ENCODE assay signal across 2 cellular contexts in the genomic region with DNA sequence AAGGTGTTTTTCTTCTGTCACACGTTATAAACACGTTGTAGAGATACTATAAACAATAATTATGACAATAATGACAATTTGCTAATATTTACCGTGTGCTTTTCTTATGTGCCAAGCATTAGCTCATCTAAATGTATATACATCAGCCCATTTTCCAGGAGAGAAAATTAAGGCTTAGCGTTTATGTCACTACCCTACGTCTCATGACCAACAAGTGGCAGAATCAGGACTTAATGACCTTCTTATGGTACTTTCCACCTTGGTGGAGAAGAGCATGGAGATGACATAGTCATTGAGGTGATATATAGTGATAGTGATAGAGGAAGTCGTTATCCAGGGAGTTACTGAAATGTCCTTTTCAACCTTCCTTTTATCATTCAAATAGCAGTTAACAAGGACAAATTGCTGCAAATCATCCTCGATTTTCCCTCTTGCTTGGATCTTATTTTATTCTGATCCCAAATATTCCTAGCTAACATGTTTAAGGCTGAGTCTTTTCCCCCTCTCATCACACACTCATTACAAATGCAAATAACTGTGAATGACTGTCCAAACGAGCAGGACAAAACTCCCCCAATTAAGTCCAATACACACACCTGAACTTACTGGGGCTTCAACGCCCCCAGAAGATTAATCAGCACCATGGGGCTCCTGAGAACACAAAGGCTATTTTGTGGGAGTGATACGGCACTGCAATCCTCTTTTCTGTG.
A peak's percentile ranks its signal among the peaks of the same experiment; 100 is the strongest.
TF ChIP-seq lines count a peak whose summit lies in the region.

No MANE protein-coding gene starts in this region.

TF ChIP-seq in GM12891, 5 proteins besides CTCF, POLR2A, EP300 and RAD21:
- TF ChIP-seq POU2F2 (IDR thresholded peaks at IDR 0.05; ENCODE audit: low read depth, low read length) (no peak), SPI1 (IDR thresholded peaks at IDR 0.05; ENCODE audit: low read depth, low read length) (peak; percentile 87)
TF ChIP-seq in GM12891: peak in this region for 1.

TF ChIP-seq in SK-N-SH, 30 proteins besides CTCF, POLR2A, EP300 and RAD21:
- TF ChIP-seq EZH2phosphoT487 (IDR thresholded peaks at IDR 0.05; ENCODE audit: borderline replicate concordance, low read depth) (no peak), YY1 (IDR thresholded peaks at IDR 0.05; ENCODE audit: low read depth) (no peak), MXI1 (IDR thresholded peaks at IDR 0.05; ENCODE audit: low read depth, low read length) (no peak), FOXM1 (IDR thresholded peaks at IDR 0.05; ENCODE audit: low read depth) (no peak), ZBTB33 (IDR thresholded peaks at IDR 0.05; ENCODE audit: borderline replicate concordance, low read depth) (no peak), MAX (IDR thresholded peaks at IDR 0.05; ENCODE audit: low read depth) (no peak), ELF1 (IDR thresholded peaks at IDR 0.05) (no peak)
TF ChIP-seq in SK-N-SH: peak in this region for 0.
